ENCODE assay signal across 19 cellular contexts in genomic region chr11:64540426-64540825, GRCh38. TPM values are rescaled to one million over a fixed set of nuclear protein-coding genes. Genes with fewer than 3 reads are reported as not detected.
DNase-seq lines count a peak whose midpoint lies in the region; ATAC-seq, FAIRE-seq and TF ChIP-seq lines count a peak whose summit lies in the region.
"Had no signal": no experiment of that assay in that cellular context is flagged by ENCODE, and none has a peak within 500 bp of the region (broad histone marks: within the 10 kb centered on the region; RNA-seq: fewer than 3 reads in every experiment).

No MANE protein-coding gene starts in this region.

- H3K4me1 Mint-ChIP-seq in GM23338 = peaks cover 9% of the 10 kb centered on the region
- H3K4me1 Mint-ChIP-seq: CD4-positive, CD25-positive, alpha-beta regulatory T cell had no signal

- H3K4me1 ChIP-seq in GM23338 (ENCODE audit: insufficient read depth) (no peaks in the 10 kb centered on the region), kidney (ENCODE audit: control insufficient read depth in 1 of 2, insufficient read depth in 1 of 2, low read depth in 1 of 2, low read length in 2 of 2) (no peaks in the 10 kb centered on the region), spleen (peaks cover 0 to 10% (median 3%) of the 10 kb centered on the region in 6 donors)
- H3K4me1 ChIP-seq: BE2C had no signal

- ATAC-seq in GM23338 = peak; percentile 30; the same call in 1 of the 3 replicates
- no peak for ATAC-seq in HG03442 (IDR thresholded peaks at IDR 0.05; ENCODE audit: unreplicated experiment)
- ATAC-seq: A549, K562 had no signal

- H3K9me3 ChIP-seq in kidney (ENCODE audit: control insufficient read depth in 1 of 2, low read length in 2 of 2) (no peaks in the 10 kb centered on the region), spleen (peaks cover 0 to 9% (median 0%) of the 10 kb centered on the region in 8 donors)
- H3K9me3 ChIP-seq: BE2C had no signal

- H2AFZ ChIP-seq in GM23338 = no peak overlapping the region

- H3K4me3 ChIP-seq in GM23338 = no peak overlapping the region
- H3K4me3 ChIP-seq in kidney (ENCODE audit: low read length in 2 of 2) = no peak overlapping the region
- no peak overlapping the region for H3K4me3 ChIP-seq in spleen
- H3K4me3 ChIP-seq: A549, K562 had no signal

- H3K27me3 Mint-ChIP-seq in GM23338 (ENCODE audit: insufficient read depth, low read depth, poor library complexity) = peaks cover 4% of the 10 kb centered on the region

- H3K4me3 Mint-ChIP-seq in GM23338 = no peak overlapping the region
- H3K4me3 Mint-ChIP-seq: CD4-positive, CD25-positive, alpha-beta regulatory T cell had no signal

- POLR2A ChIA-PET in RWPE1 (lab: Yijun Ruan, JAX; ENCODE audit: low non-redundant PET) = no interaction called here

- H3K9ac ChIP-seq in kidney (ENCODE audit: low read length in 2 of 2) = no peak overlapping the region

- intact Hi-C loops in kidney (cut with DNase I) = no loop called here
- intact Hi-C loops in spleen (cut with DNase I; ENCODE audit: low total_unique reads) = no loop called here

- 79 to 86% (median 83%) methylated on average over 10 to 12 of the region's 12 CpGs for WGBS in spleen, 5 donors

- no peaks in the 10 kb centered on the region for H3K79me2 ChIP-seq in GM23338 (replicated peaks; ENCODE audit: insufficient read depth)

- H4K20me1 ChIP-seq in GM23338 (replicated peaks; ENCODE audit: insufficient read depth) = no peaks in the 10 kb centered on the region

- H3K9me2 ChIP-seq in GM23338 (ENCODE audit: insufficient read depth) = no peaks in the 10 kb centered on the region; the same call in 1 of the 2 replicates

- no peak overlapping the region for H3K4me2 ChIP-seq in GM23338
- H3K4me2 ChIP-seq: A549 had no signal

- TF ChIP-seq POLR2A in spleen (IDR thresholded peaks at IDR 0.05) = no peak

- no peaks in the 10 kb centered on the region for H3K27me3 ChIP-seq in GM23338 (ENCODE audit: insufficient read depth)
- H3K27me3 ChIP-seq in spleen (replicated peaks in 1 of 7) = peaks cover 0 to 38% (median 3%) of the 10 kb centered on the region in 7 donors
- H3K27me3 ChIP-seq: BE2C had no signal

- H3K27ac ChIP-seq in GM23338 (ENCODE audit: low read depth) (no peak overlapping the region), RWPE1 (peak overlapping the region; percentile 93), kidney (ENCODE audit: low read depth in 2 of 2, low read length in 2 of 2) (no peak overlapping the region), spleen (no peak overlapping the region)
- H3K27ac ChIP-seq: A549 had no signal

- 0 out of 3 replicates have a peak, but pooled peaks cover 4% of the 10 kb centered on the region for H3K9me3 Mint-ChIP-seq in GM23338
- H3K9me3 Mint-ChIP-seq: CD4-positive, CD25-positive, alpha-beta regulatory T cell had no signal

- CTCF ChIA-PET in RWPE1 (lab: Yijun Ruan, JAX) = no interaction called here

- TF ChIP-seq CTCF in GM23338 (conservative IDR thresholded peaks at IDR 0.05; ENCODE audit: low read depth in 2 of 2) (no peak), RWPE1 (conservative IDR thresholded peaks at IDR 0.05; ENCODE audit: low read depth) (no peak), kidney (IDR thresholded peaks at IDR 0.05; ENCODE audit: borderline replicate concordance, extremely low read depth, insufficient read depth) (no peak), spleen (IDR thresholded peaks at IDR 0.05 in 8 of 11, conservative IDR thresholded peaks at IDR 0.05 in 3 of 11) (no peak)

- H3F3A ChIP-seq in GM23338 (replicated peaks; ENCODE audit: low read depth) = no peaks in the 10 kb centered on the region

- FAIRE-seq in kidney (lab: Jason Lieb, UNC) = no peak
- FAIRE-seq: A549, GM12891, K562 had no signal

- H3K36me3 ChIP-seq in GM23338 (ENCODE audit: insufficient read depth) = no peaks in the 10 kb centered on the region
- H3K36me3 ChIP-seq in kidney (ENCODE audit: control insufficient read depth in 1 of 2, insufficient read depth in 2 of 2, low read length in 2 of 2) = no peaks in the 10 kb centered on the region
- H3K36me3 ChIP-seq in spleen = no peaks in the 10 kb centered on the region
- H3K36me3 ChIP-seq: BE2C had no signal

- no peak overlapping the region for H3K27ac Mint-ChIP-seq in GM23338
- H3K27ac Mint-ChIP-seq: CD4-positive, CD25-positive, alpha-beta regulatory T cell had no signal

- DNase-seq in GM23338 (ENCODE audit: low spot score) (no peak), RWPE1 (ENCODE audit: low spot score) (no peak), kidney (peak; percentile 48), spleen (peak; percentile 41), D341Med (ENCODE audit: low spot score) (no peak), NCI-H2107 (lab: John Stamatoyannopoulos, UW) (no peak), NCI-H2081 treated with DMSO at 0.1 percent for 48 hours (lab: John Stamatoyannopoulos, UW) (no peak)
- DNase-seq: BE2C; CD4-positive, CD25-positive, alpha-beta regulatory T cell; DMS 273 treated with DMSO at 0.1 percent for 48 hours; GOT3; HCEC 1CT; Karpas-422 had no signal

- H3K36me3 Mint-ChIP-seq in GM23338 (ENCODE audit: low read depth) = no peaks in the 10 kb centered on the region
- H3K36me3 Mint-ChIP-seq: CD4-positive, CD25-positive, alpha-beta regulatory T cell had no signal

TF ChIP-seq in GM23338, 12 proteins besides CTCF, POLR2A, EP300 and RAD21 (continues in another document):
- TF ChIP-seq EZH2 (IDR thresholded peaks at IDR 0.05; ENCODE audit: low read depth, unreplicated experiment) (no peak), EZH2phosphoT487 (IDR thresholded peaks at IDR 0.05; ENCODE audit: unreplicated experiment) (no peak), NANOG (IDR thresholded peaks at IDR 0.05; ENCODE audit: borderline replicate concordance) (no peak), STAT1 (IDR thresholded peaks at IDR 0.05; ENCODE audit: unreplicated experiment) (no peak), ZNF331 (CRISPR knock-in tag; IDR thresholded peaks at IDR 0.05; ENCODE audit: low read depth) (no peak), JUNB (IDR thresholded peaks at IDR 0.05; ENCODE audit: unreplicated experiment) (no peak)
- TF ChIP-seq, protein P1, sequence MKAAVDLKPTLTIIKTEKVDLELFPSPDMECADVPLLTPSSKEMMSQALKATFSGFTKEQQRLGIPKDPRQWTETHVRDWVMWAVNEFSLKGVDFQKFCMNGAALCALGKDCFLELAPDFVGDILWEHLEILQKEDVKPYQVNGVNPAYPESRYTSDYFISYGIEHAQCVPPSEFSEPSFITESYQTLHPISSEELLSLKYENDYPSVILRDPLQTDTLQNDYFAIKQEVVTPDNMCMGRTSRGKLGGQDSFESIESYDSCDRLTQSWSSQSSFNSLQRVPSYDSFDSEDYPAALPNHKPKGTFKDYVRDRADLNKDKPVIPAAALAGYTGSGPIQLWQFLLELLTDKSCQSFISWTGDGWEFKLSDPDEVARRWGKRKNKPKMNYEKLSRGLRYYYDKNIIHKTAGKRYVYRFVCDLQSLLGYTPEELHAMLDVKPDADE (IDR thresholded peaks at IDR 0.05) = no peak
- TF ChIP-seq, protein P2, sequence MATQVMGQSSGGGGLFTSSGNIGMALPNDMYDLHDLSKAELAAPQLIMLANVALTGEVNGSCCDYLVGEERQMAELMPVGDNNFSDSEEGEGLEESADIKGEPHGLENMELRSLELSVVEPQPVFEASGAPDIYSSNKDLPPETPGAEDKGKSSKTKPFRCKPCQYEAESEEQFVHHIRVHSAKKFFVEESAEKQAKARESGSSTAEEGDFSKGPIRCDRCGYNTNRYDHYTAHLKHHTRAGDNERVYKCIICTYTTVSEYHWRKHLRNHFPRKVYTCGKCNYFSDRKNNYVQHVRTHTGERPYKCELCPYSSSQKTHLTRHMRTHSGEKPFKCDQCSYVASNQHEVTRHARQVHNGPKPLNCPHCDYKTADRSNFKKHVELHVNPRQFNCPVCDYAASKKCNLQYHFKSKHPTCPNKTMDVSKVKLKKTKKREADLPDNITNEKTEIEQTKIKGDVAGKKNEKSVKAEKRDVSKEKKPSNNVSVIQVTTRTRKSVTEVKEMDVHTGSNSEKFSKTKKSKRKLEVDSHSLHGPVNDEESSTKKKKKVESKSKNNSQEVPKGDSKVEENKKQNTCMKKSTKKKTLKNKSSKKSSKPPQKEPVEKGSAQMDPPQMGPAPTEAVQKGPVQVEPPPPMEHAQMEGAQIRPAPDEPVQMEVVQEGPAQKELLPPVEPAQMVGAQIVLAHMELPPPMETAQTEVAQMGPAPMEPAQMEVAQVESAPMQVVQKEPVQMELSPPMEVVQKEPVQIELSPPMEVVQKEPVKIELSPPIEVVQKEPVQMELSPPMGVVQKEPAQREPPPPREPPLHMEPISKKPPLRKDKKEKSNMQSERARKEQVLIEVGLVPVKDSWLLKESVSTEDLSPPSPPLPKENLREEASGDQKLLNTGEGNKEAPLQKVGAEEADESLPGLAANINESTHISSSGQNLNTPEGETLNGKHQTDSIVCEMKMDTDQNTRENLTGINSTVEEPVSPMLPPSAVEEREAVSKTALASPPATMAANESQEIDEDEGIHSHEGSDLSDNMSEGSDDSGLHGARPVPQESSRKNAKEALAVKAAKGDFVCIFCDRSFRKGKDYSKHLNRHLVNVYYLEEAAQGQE (IDR thresholded peaks at IDR 0.05; ENCODE audit: unreplicated experiment) = no peak

RNA-seq across cellular contexts. Expression of gene SLC22A11, which starts 15.3 kb away (rescaled TPM):
- total RNA-seq in GM23338 (2014; rRNA removed; shearing (Covaris generic)) = not detected in 2 replicates
- not detected in 2 replicates for polyA plus RNA-seq in GM23338 (2016; fragmentation: Nextera tagmentation; extraction: Ambion mirVana)
- total RNA-seq in kidney = 9.4 TPM
- 105 TPM for polyA plus RNA-seq in kidney (ENCODE audit: insufficient read depth, low read depth, low replicate concordance)
- total RNA-seq in spleen = 1 to 10 TPM in 1 of 7 donors, under 1 TPM in 4, not detected in 2; 0.27 to 1.5 (median 0.72) TPM
- polyA plus RNA-seq in spleen = under 1 TPM; 0.04 to 0.17 (median 0.16) TPM
- total RNA-seq: CD4-positive, CD25-positive, alpha-beta regulatory T cell; K562 had no signal
- polyA plus RNA-seq: AG04450; CD4-positive, CD25-positive, alpha-beta regulatory T cell had no signal

RNA-seq across cellular contexts. Expression of gene SLC22A12, which starts 50.6 kb away (rescaled TPM):
- not detected in 2 replicates for total RNA-seq in GM23338 (2014; rRNA removed; shearing (Covaris generic))
- polyA plus RNA-seq in GM23338 (2016; fragmentation: Nextera tagmentation; extraction: Ambion mirVana) (not detected in 2 replicates), kidney (ENCODE audit: insufficient read depth, low read depth, low replicate concordance) (85.9 TPM), spleen (not detected)
- total RNA-seq in kidney (5.3 TPM), spleen (not detected)
- total RNA-seq: CD4-positive, CD25-positive, alpha-beta regulatory T cell; G401; K562 had no signal
- polyA plus RNA-seq: A549; AG04450; CD4-positive, CD25-positive, alpha-beta regulatory T cell; K562 had no signal

Comparison
In these comparisons a context has a peak if more than half of its experiments do, and no peak if none do; other contexts are left out.
1. DNase-seq: peak in kidney (single experiment) and spleen (single experiment); none in GM23338 (single experiment), RWPE1 (single experiment), D341Med (single experiment), NCI-H2107 (single experiment) and NCI-H2081 treated with DMSO at 0.1 percent for 48 hours (single experiment).